Comparison of ENCODE assay signal across 9 cellular contexts in the genomic region with DNA sequence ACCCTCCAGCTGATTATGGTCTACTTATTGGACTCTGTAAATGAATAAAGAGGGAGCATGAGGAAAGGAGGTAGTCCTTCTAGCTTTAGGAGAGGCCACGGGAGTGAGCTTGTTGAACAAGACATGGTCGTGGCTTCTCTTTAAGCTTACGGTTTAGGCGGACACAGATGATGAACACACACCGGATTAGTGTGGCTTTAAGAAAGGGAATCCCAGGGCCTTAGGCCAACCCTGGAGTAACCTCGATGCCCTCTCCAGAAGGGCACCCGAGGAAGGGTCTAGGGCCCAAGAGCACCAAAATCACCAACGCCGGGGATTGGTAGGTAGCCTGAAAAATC. TPM values are rescaled to one million over a fixed set of nuclear protein-coding genes. Genes with fewer than 3 reads are reported as not detected.
DNase-seq lines count a peak whose midpoint lies in the region; ATAC-seq and TF ChIP-seq lines count a peak whose summit lies in the region.
"Had no signal": no experiment of that assay in that cellular context is flagged by ENCODE, and none has a peak within 500 bp of the region (broad histone marks: within the 10 kb centered on the region; RNA-seq: fewer than 3 reads in every experiment).

No MANE protein-coding gene starts in this region.

- H3K4me3 ChIP-seq in DOHH2 (ENCODE audit: low read length) (peak overlapping the region; percentile 92), MM.1S (ENCODE audit: low read length) (peak overlapping the region; percentile 42), skeletal muscle tissue (ENCODE audit: low read length in 3 of 3) (peak overlapping the region; percentile 59 to 88 (median 73))

- ATAC-seq in GM21619 (IDR thresholded peaks at IDR 0.05; ENCODE audit: unreplicated experiment), result peak; percentile 6
- no peak for ATAC-seq in activated naive CD4-positive, alpha-beta T cell treated with anti-CD3 and anti-CD28 coated beads, Interleukin-2, amount 50 U/mL, for 72 hours

- DNase-seq in MM.1S (no peak), endothelial cell (ENCODE audit: low spot score) (no peak), AML-193 (lab: John Stamatoyannopoulos, UW) (no peak), nucleus accumbens (lab: John Stamatoyannopoulos, UW) (no peak)
- DNase-seq in activated naive CD4-positive, alpha-beta T cell treated with anti-CD3 and anti-CD28 coated beads, Interleukin-2, amount 50 U/mL, for 72 hours (ENCODE audit: low spot score in 2 of 2), result no peak

- TF ChIP-seq CTCF in DOHH2 (IDR thresholded peaks at IDR 0.05; ENCODE audit: low read depth, low read length, poor library complexity, severe bottlenecking) (no peak), MM.1S (IDR thresholded peaks at IDR 0.05; ENCODE audit: low read length) (no peak), endothelial cell (IDR thresholded peaks at IDR 0.05; ENCODE audit: unreplicated experiment) (no peak)

- no peaks in the 10 kb centered on the region for H3K27me3 ChIP-seq in DOHH2 (ENCODE audit: control insufficient read depth, low read length)
- H3K27me3 ChIP-seq in MM.1S (replicated peaks; ENCODE audit: insufficient read depth, low read length), result no peaks in the 10 kb centered on the region
- H3K27me3 ChIP-seq in skeletal muscle tissue (ENCODE audit: control insufficient read depth in 3 of 3, insufficient read depth in 3 of 3, low read length in 3 of 3), result no peaks in the 10 kb centered on the region

- H3K27ac ChIP-seq in DOHH2 (ENCODE audit: low read depth, low read length) (peak overlapping the region; percentile 75), MM.1S (ENCODE audit: low read length) (peak overlapping the region; percentile 8; the same call in 1 of the 2 replicates), skeletal muscle tissue (ENCODE audit: low read depth, low read length) (no peak overlapping the region)

- no peak overlapping the region for H3K27ac Mint-ChIP-seq in endothelial cell (ENCODE audit: unreplicated experiment)
- peak overlapping the region in 1 of 2 donors; percentile 87 for H3K27ac Mint-ChIP-seq in activated naive CD4-positive, alpha-beta T cell treated with anti-CD3 and anti-CD28 coated beads, Interleukin-2, amount 50 U/mL, for 72 hours

- H2AFZ ChIP-seq in MM.1S (ENCODE audit: low read length), result peak overlapping the region; percentile 68

- H3F3A ChIP-seq in DOHH2 (ENCODE audit: control insufficient read depth, insufficient read depth) (peaks cover 46% of the 10 kb centered on the region), MM.1S (ENCODE audit: insufficient read depth, low read length) (peaks cover 38% of the 10 kb centered on the region)

- no peaks in the 10 kb centered on the region for H3K9me2 ChIP-seq in DOHH2 (replicated peaks; ENCODE audit: control insufficient read depth, low read length)
- no peaks in the 10 kb centered on the region for H3K9me2 ChIP-seq in MM.1S (replicated peaks; ENCODE audit: insufficient read depth, low read length)

- H3K4me1 ChIP-seq in DOHH2 (ENCODE audit: control insufficient read depth, low read length), result peaks cover 68% of the 10 kb centered on the region
- H3K4me1 ChIP-seq in MM.1S (ENCODE audit: low read length), result peaks cover 21% of the 10 kb centered on the region; the same call in 1 of the 2 replicates
- peaks cover 13 to 17% (median 17%) of the 10 kb centered on the region in 3 donors for H3K4me1 ChIP-seq in skeletal muscle tissue (ENCODE audit: control insufficient read depth in 3 of 3, insufficient read depth in 3 of 3, low read length in 3 of 3)

- peaks cover 17% of the 10 kb centered on the region for H3K36me3 Mint-ChIP-seq in endothelial cell (ENCODE audit: low read depth, unreplicated experiment)
- H3K36me3 Mint-ChIP-seq in activated naive CD4-positive, alpha-beta T cell treated with anti-CD3 and anti-CD28 coated beads, Interleukin-2, amount 50 U/mL, for 72 hours, result peaks cover 36 to 38% of the 10 kb centered on the region in 2 donors

- H4K20me1 ChIP-seq in DOHH2 (ENCODE audit: control insufficient read depth, insufficient read depth, low read depth, low read length) (no peaks in the 10 kb centered on the region), MM.1S (ENCODE audit: insufficient read depth, low read length) (no peaks in the 10 kb centered on the region)

- H3K36me3 ChIP-seq in DOHH2 (ENCODE audit: control insufficient read depth, low read length) (peaks cover 45% of the 10 kb centered on the region), MM.1S (replicated peaks; ENCODE audit: insufficient read depth, low read length) (peaks cover 18% of the 10 kb centered on the region), skeletal muscle tissue (ENCODE audit: control insufficient read depth in 3 of 3, insufficient read depth in 3 of 3, low read length in 3 of 3) (peaks cover 3 to 8% (median 7%) of the 10 kb centered on the region in 3 donors)

- peaks cover 21% of the 10 kb centered on the region for H3K27me3 Mint-ChIP-seq in endothelial cell (ENCODE audit: unreplicated experiment)

- H3K4me3 Mint-ChIP-seq in endothelial cell (ENCODE audit: unreplicated experiment), result peak overlapping the region; percentile 83

- peaks cover 37% of the 10 kb centered on the region for H3K79me2 ChIP-seq in DOHH2 (ENCODE audit: control insufficient read depth, low read length)
- peaks cover 27% of the 10 kb centered on the region for H3K79me2 ChIP-seq in MM.1S (ENCODE audit: low read length)

- H3K4me1 Mint-ChIP-seq in endothelial cell (ENCODE audit: unreplicated experiment), result peaks cover 22% of the 10 kb centered on the region

- no peaks in the 10 kb centered on the region for H3K9me3 Mint-ChIP-seq in endothelial cell (ENCODE audit: unreplicated experiment)
- H3K9me3 Mint-ChIP-seq in activated naive CD4-positive, alpha-beta T cell treated with anti-CD3 and anti-CD28 coated beads, Interleukin-2, amount 50 U/mL, for 72 hours, result no peaks in the 10 kb centered on the region

- H3K4me2 ChIP-seq in DOHH2 (ENCODE audit: low read length) (peak overlapping the region; percentile 95), MM.1S (ENCODE audit: low read depth, low read length) (peak overlapping the region; percentile 54)

- no peaks in the 10 kb centered on the region for H3K9me3 ChIP-seq in DOHH2 (ENCODE audit: control insufficient read depth, insufficient read depth, low read length)
- H3K9me3 ChIP-seq in MM.1S (replicated peaks; ENCODE audit: insufficient read depth, low read length), result no peaks in the 10 kb centered on the region
- no peaks in the 10 kb centered on the region for H3K9me3 ChIP-seq in skeletal muscle tissue (ENCODE audit: control insufficient read depth in 3 of 3, low read length in 3 of 3)

- no peak overlapping the region for H3K9ac ChIP-seq in MM.1S (ENCODE audit: low read length)
- H3K9ac ChIP-seq in skeletal muscle tissue (ENCODE audit: low read depth in 1 of 3, low read length in 3 of 3), result no peak overlapping the region

RNA-seq across cellular contexts. Expression of gene ERVMER34-1, which starts 39.4 kb away (rescaled TPM):
- total RNA-seq in endothelial cell (ENCODE audit: unreplicated experiment) (0.44 TPM), skeletal muscle tissue (0.52 TPM)
- total RNA-seq in activated naive CD4-positive, alpha-beta T cell treated with anti-CD3 and anti-CD28 coated beads, Interleukin-2, amount 50 U/mL, for 72 hours, result under 1 TPM in 1 of 2 donors, not detected in 1; 0.19 TPM
- total RNA-seq: T-helper 1 cell treated with Interleukin-12 subunit alpha and Interleukin-12 subunit beta and Interleukin-4 antibody, amounts not matched to agents 30 ng/mL and 1 ng/mL, for 36 hours had no signal

RNA-seq across cellular contexts. Expression of gene USP46, which starts 52.7 kb away (rescaled TPM):
- total RNA-seq in endothelial cell (ENCODE audit: unreplicated experiment), result 32.4 TPM
- 16.7 TPM for total RNA-seq in skeletal muscle tissue
- total RNA-seq in activated naive CD4-positive, alpha-beta T cell treated with anti-CD3 and anti-CD28 coated beads, Interleukin-2, amount 50 U/mL, for 72 hours, result 1 to 10 TPM; 1.0 to 4.4 TPM

Comparison
In these comparisons a context has a peak if more than half of its experiments do, and no peak if none do; other contexts are left out.
1. H3K4me3 ChIP-seq: peak in every context shown above with its lines; median percentile 92 in DOHH2; 73 in skeletal muscle tissue; 42 in MM.1S.